1 cellular context compared by ENCODE assay signal in genomic region chr15:58065011-58065444, GRCh38.
TF ChIP-seq lines count a peak whose summit lies in the region.

No MANE protein-coding gene starts in this region.

TF ChIP-seq in K562, 482 proteins besides CTCF, POLR2A, EP300 and RAD21 (continued from another document and continues in another):
- TF ChIP-seq ILF3 (IDR thresholded peaks at IDR 0.05; ENCODE audit: borderline replicate concordance) = no peak
- TF ChIP-seq SMARCE1 (IDR thresholded peaks at IDR 0.05) = no peak
- peak; percentile 15; the same call in 1 of the 2 replicates for TF ChIP-seq ZBTB40 (IDR thresholded peaks at IDR 0.05)
- no peak for TF ChIP-seq ZBTB40 (CRISPR knock-in tag; IDR thresholded peaks at IDR 0.05)
- no peak for TF ChIP-seq CUX1 (CRISPR knock-in tag; IDR thresholded peaks at IDR 0.05)
- no peak for TF ChIP-seq RBM17 (IDR thresholded peaks at IDR 0.05; ENCODE audit: borderline replicate concordance, low read depth, low read length)
- no peak for TF ChIP-seq ZNF444 (CRISPR knock-in tag; IDR thresholded peaks at IDR 0.05)
- TF ChIP-seq FOXM1 (IDR thresholded peaks at IDR 0.05; ENCODE audit: low read depth) = no peak
- no peak for TF ChIP-seq FOXM1 (CRISPR knock-in tag; IDR thresholded peaks at IDR 0.05; ENCODE audit: low read depth)
- TF ChIP-seq KLF1 (tag; IDR thresholded peaks at IDR 0.05) = no peak
- no peak for TF ChIP-seq HMG20B (CRISPR knock-in tag; IDR thresholded peaks at IDR 0.05)
- TF ChIP-seq TSHZ1 (CRISPR knock-in tag; IDR thresholded peaks at IDR 0.05) = no peak
- no peak for TF ChIP-seq BCL6 (CRISPR knock-in tag; IDR thresholded peaks at IDR 0.05)
- no peak for TF ChIP-seq CREB3 (tag; conservative IDR thresholded peaks at IDR 0.05; ENCODE audit: low read depth)
- TF ChIP-seq NFRKB (IDR thresholded peaks at IDR 0.05; ENCODE audit: low read depth) = no peak
- no peak for TF ChIP-seq ZNF398 (CRISPR knock-in tag; IDR thresholded peaks at IDR 0.05)
- TF ChIP-seq ZNF407 (IDR thresholded peaks at IDR 0.05; ENCODE audit: low read depth) = no peak
- no peak for TF ChIP-seq MTF1 (CRISPR knock-in tag; IDR thresholded peaks at IDR 0.05; ENCODE audit: borderline replicate concordance)
- TF ChIP-seq RCOR1 (IDR thresholded peaks at IDR 0.05; ENCODE audit: borderline replicate concordance in 1 of 2, low read depth in 2 of 2, low read length in 2 of 2) = no peak
